In genomic region chr11:121814962-121815361, GRCh38 we compare ENCODE assay signal across 1 cellular context.
TF ChIP-seq lines count a peak whose summit lies in the region.

No MANE protein-coding gene starts in this region.

TF ChIP-seq in HCT116, 20 proteins besides CTCF, POLR2A, EP300 and RAD21 (continued from another document):
- TF ChIP-seq REST (IDR thresholded peaks at IDR 0.05; ENCODE audit: low read depth) (no peak), FOSL1 (IDR thresholded peaks at IDR 0.05; ENCODE audit: low read depth) (peak; percentile 64; the same call in 1 of the 2 replicates), ZFX (IDR thresholded peaks at IDR 0.05) (no peak), CBX3 (IDR thresholded peaks at IDR 0.05; ENCODE audit: low read depth) (peak; percentile 37; the same call in 1 of the 2 replicates), EZH2phosphoT487 (IDR thresholded peaks at IDR 0.05; ENCODE audit: borderline replicate concordance) (no peak), CEBPB (IDR thresholded peaks at IDR 0.05; ENCODE audit: low read depth) (no peak), ZBTB33 (IDR thresholded peaks at IDR 0.05; ENCODE audit: extremely low read depth, insufficient replicate concordance, low read length) (no peak), JUND (IDR thresholded peaks at IDR 0.05) (peak; percentile 67), POLR2AphosphoS5 (IDR thresholded peaks at IDR 0.05; ENCODE audit: low read depth, low read length) (no peak), ATF3 (IDR thresholded peaks at IDR 0.05) (no peak)
